ENCODE assay signal across 8 cellular contexts in the genomic region with DNA sequence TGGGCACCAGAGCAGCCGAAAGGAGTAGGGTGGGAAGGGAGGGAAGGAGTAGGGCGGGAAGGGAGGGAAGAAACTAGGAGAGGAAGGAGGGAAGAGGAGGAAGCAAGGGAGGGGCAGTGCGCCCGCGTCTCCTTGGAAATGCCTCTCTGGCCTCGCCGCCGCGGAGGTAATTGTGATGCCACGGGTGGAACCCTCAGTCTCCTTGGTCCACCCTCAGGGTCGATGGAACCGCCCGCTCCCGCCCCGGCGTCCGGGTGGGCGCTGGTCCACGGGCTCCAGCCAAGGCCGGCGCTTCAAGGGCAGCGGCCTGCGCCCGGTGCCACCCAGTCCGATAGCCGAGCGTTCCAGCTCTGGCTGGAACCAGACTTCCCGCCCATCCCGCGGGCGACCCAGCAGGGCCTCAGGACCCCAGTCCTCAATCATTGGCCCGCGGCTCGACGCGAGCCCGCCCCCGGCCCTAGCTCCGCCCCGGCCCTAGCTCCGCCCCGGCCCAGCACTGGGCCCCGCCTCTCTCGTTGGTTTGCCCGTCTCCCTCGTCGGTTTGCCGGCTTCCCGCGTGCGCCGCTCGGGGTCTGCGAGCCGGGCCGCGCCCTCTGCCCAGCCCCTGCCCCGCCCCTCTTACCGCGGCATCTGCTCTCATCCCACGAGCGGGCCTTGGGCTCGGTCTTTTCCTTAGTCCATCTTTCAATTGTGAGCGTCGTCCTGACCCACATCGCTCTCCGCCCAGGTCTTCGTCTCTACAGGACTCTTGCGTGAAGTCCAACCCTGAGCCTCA. TPM values are rescaled to one million over a fixed set of nuclear protein-coding genes. Genes with fewer than 3 reads are reported as not detected.
DNase-seq lines count a peak whose midpoint lies in the region; ATAC-seq and TF ChIP-seq lines count a peak whose summit lies in the region.

No MANE protein-coding gene starts in this region.

- peaks cover 9% of the 10 kb centered on the region for H3K36me3 ChIP-seq in kidney epithelial cell (ENCODE audit: control insufficient read depth, insufficient read depth, low read length)

- CTCF ChIA-PET in AG04449 (lab: Yijun Ruan, JAX) = interaction anchor here (1.0 to 2.3 kb wide), 4 partner anchors 10 to 64 kb away, joined by 3 to 11 read pairs (median 8); partner anchors contain the start of gene TLCD1

- H3K27me3 ChIP-seq in kidney epithelial cell (ENCODE audit: control insufficient read depth, insufficient read depth, low read length) = no peaks in the 10 kb centered on the region

- peak overlapping the region; percentile 65 for H3K4me3 ChIP-seq in AG04449 (ENCODE audit: low read depth, low read length)
- peak overlapping the region; percentile 47 for H3K4me3 ChIP-seq in kidney epithelial cell (ENCODE audit: low read depth, low read length)

- ATAC-seq in GM18870 (IDR thresholded peaks at IDR 0.05; ENCODE audit: unreplicated experiment) (peak; percentile 46), HG03139 (IDR thresholded peaks at IDR 0.05; ENCODE audit: unreplicated experiment) (peak; percentile 57)

- TF ChIP-seq CTCF in AG04449 (IDR thresholded peaks at IDR 0.05; ENCODE audit: insufficient read depth, low read length, missing control alignments) (no peak), kidney epithelial cell (IDR thresholded peaks at IDR 0.05; ENCODE audit: insufficient read depth, low read length, poor library complexity, severe bottlenecking) (peak; percentile 23)

- POLR2A ChIA-PET in AG04449 (lab: Yijun Ruan, JAX) = interaction anchor here (0.6 to 2.4 kb wide), 7 partner anchors 8 to 41 kb away, joined by 3 to 30 read pairs (median 6); partner anchors contain the start of gene RPL23A

- DNase-seq in AG04449 (ENCODE audit: low read depth, low spot score) (no peak), NCI-H345 treated with DMSO at 0.1 percent for 48 hours (lab: John Stamatoyannopoulos, UW; ENCODE audit: unreplicated experiment) (peak; percentile 92), cerebellum (ENCODE audit: low spot score) (peak; percentile 96), kidney epithelial cell (ENCODE audit: low read depth) (no peak)
- DNase-seq in activated CD4-positive, CD25-positive, alpha-beta regulatory T cell treated with anti-CD3 and anti-CD28 coated beads, Interleukin-2, amount 50 U/mL, for 72 hours = peak; percentile 90
- DNase-seq in stimulated activated CD4-positive, alpha-beta T cell treated with anti-CD3 and anti-CD28 coated beads, Interleukin-15, amount 100 ng/mL, for 1 hour (ENCODE audit: low read depth in 1 of 2, low spot score in 1 of 2) = peak; percentile 86 to 91

RNA-seq across cellular contexts. Expression of gene PROCA1, which starts 0.6 kb away (rescaled TPM):
- total RNA-seq in cerebellum (6.1 TPM), kidney epithelial cell (0.58 and 3.7 TPM in 2 replicates)

RNA-seq across cellular contexts. Expression of gene RAB34, which starts 6.5 kb away (rescaled TPM):
- total RNA-seq in cerebellum = 17.4 TPM
- 283 and 314 TPM in 2 replicates for total RNA-seq in kidney epithelial cell

RNA-seq across cellular contexts. Expression of gene RPL23A, which starts 8.7 kb away (rescaled TPM):
- total RNA-seq in cerebellum = 170 TPM
- total RNA-seq in kidney epithelial cell = 604 and 716 TPM in 2 replicates

RNA-seq across cellular contexts. Expression of gene TLCD1, which starts 14.9 kb away (rescaled TPM):
- total RNA-seq in cerebellum = 1.5 TPM
- 4.7 and 5.1 TPM in 2 replicates for total RNA-seq in kidney epithelial cell

RNA-seq across cellular contexts. Expression of gene NEK8, which starts 17.5 kb away (rescaled TPM):
- 2.2 TPM for total RNA-seq in cerebellum
- total RNA-seq in kidney epithelial cell = 4.3 TPM in 2 replicates

Comparison
In these comparisons a context has a peak if more than half of its experiments do, and no peak if none do; other contexts are left out.
1. DNase-seq: peak in NCI-H345 treated with DMSO at 0.1 percent for 48 hours (single experiment), activated CD4-positive, CD25-positive, alpha-beta regulatory T cell treated with anti-CD3 and anti-CD28 coated beads, Interleukin-2, amount 50 U/mL, for 72 hours (single experiment), cerebellum (single experiment) and stimulated activated CD4-positive, alpha-beta T cell treated with anti-CD3 and anti-CD28 coated beads, Interleukin-15, amount 100 ng/mL, for 1 hour (2 of 2); none in AG04449 (single experiment) and kidney epithelial cell (single experiment).
2. RNA of gene RAB34, which starts 6.5 kb away (total RNA-seq): 283 to 314 TPM in kidney epithelial cell; 17.4 TPM in cerebellum (single experiment); every median in the first group is over 10 times any median in the second.